In genomic region chr13:67224148-67224846, GRCh38 we compare ENCODE assay signal across 8 cellular contexts. TPM values are rescaled to one million over a fixed set of nuclear protein-coding genes. Genes with fewer than 3 reads are reported as not detected.
DNase-seq lines count a peak whose midpoint lies in the region; ATAC-seq and FAIRE-seq lines count a peak whose summit lies in the region.

No MANE protein-coding gene starts in this region.

- no peaks in the 10 kb centered on the region for H3K4me1 ChIP-seq in CD4-positive, CD25-positive, alpha-beta regulatory T cell (ENCODE audit: control insufficient read depth, insufficient read depth, low read length, poor library complexity, severe bottlenecking)
- H3K4me1 ChIP-seq in NT2/D1 (ENCODE audit: insufficient read depth, insufficient read length), result no peaks in the 10 kb centered on the region

- no peaks in the 10 kb centered on the region for H3K4me1 Mint-ChIP-seq in CD4-positive, CD25-positive, alpha-beta regulatory T cell
- H3K4me1 Mint-ChIP-seq in activated T-cell treated with anti-CD3 and anti-CD28 coated beads, Interleukin-2, amount 50 U/mL, for 72 hours (ENCODE audit: low read depth), result peaks cover 7% of the 10 kb centered on the region

- H3K36me3 Mint-ChIP-seq in CD4-positive, CD25-positive, alpha-beta regulatory T cell, result no peaks in the 10 kb centered on the region
- no peaks in the 10 kb centered on the region for H3K36me3 Mint-ChIP-seq in activated T-cell treated with anti-CD3 and anti-CD28 coated beads, Interleukin-2, amount 50 U/mL, for 72 hours (ENCODE audit: insufficient read depth in 2 of 2)

- no peak overlapping the region for H3K4me3 ChIP-seq in CD4-positive, CD25-positive, alpha-beta regulatory T cell (ENCODE audit: low read depth, low read length)
- H3K4me3 ChIP-seq in NT2/D1 (ENCODE audit: insufficient read length, low read depth), result no peak overlapping the region

- peaks cover 4% of the 10 kb centered on the region for H3K27me3 ChIP-seq in CD4-positive, CD25-positive, alpha-beta regulatory T cell (ENCODE audit: control insufficient read depth, insufficient read depth, low read length)
- peaks cover under 1% of the 10 kb centered on the region for H3K27me3 ChIP-seq in NT2/D1 (ENCODE audit: insufficient read depth, insufficient read length)

- no peak overlapping the region for H3K27ac Mint-ChIP-seq in CD4-positive, CD25-positive, alpha-beta regulatory T cell
- no peak overlapping the region for H3K27ac Mint-ChIP-seq in activated T-cell treated with anti-CD3 and anti-CD28 coated beads, Interleukin-2, amount 50 U/mL, for 72 hours

- FAIRE-seq in HTR-8/SVneo (lab: Jason Lieb, UNC) (no peak), urothelium cell line (lab: Jason Lieb, UNC) (peak; percentile 9)

- peak in 2 of 3 donors; percentile 39 to 57 for DNase-seq in CD4-positive, CD25-positive, alpha-beta regulatory T cell
- DNase-seq in HTR-8/SVneo (ENCODE audit: insufficient read length, low spot score) (peak; percentile 15), NT2/D1 (ENCODE audit: low read depth, low spot score) (peak; percentile 27), foreskin melanocyte (peak; percentile 61), occipital lobe (lab: John Stamatoyannopoulos, UW) (peak; percentile 64), urothelium cell line (ENCODE audit: low spot score) (peak; percentile 37)
- DNase-seq in activated T-cell treated with anti-CD3 and anti-CD28 coated beads, Interleukin-2, amount 50 U/mL, for 72 hours, result peak; percentile 48 to 51

- H3K36me3 ChIP-seq in CD4-positive, CD25-positive, alpha-beta regulatory T cell (ENCODE audit: control insufficient read depth, insufficient read depth, low read length), result no peaks in the 10 kb centered on the region
- H3K36me3 ChIP-seq in NT2/D1 (ENCODE audit: insufficient read depth, insufficient read length, low read length), result no peaks in the 10 kb centered on the region

- no peak for ATAC-seq in CD4-positive, CD25-positive, alpha-beta regulatory T cell (ENCODE audit: low read depth in 2 of 2)
- peak; percentile 72 for ATAC-seq in GM19438 (IDR thresholded peaks at IDR 0.05; ENCODE audit: low read depth, unreplicated experiment)
- ATAC-seq in activated T-cell treated with anti-CD3 and anti-CD28 coated beads, Interleukin-2, amount 50 U/mL, for 72 hours (replicated peaks in 1 of 2), result peak; percentile 62 to 68

- peaks cover 0 to 2% (median 0%) of the 10 kb centered on the region in 7 donors for H3K9me3 Mint-ChIP-seq in CD4-positive, CD25-positive, alpha-beta regulatory T cell
- no peaks in the 10 kb centered on the region for H3K9me3 Mint-ChIP-seq in activated T-cell treated with anti-CD3 and anti-CD28 coated beads, Interleukin-2, amount 50 U/mL, for 72 hours

- no peak overlapping the region for H3K27ac ChIP-seq in CD4-positive, CD25-positive, alpha-beta regulatory T cell (ENCODE audit: insufficient read depth, low read length, poor library complexity, severe bottlenecking)

- H3K9ac ChIP-seq in NT2/D1 (ENCODE audit: insufficient read length, low read depth), result no peak overlapping the region

- no peaks in the 10 kb centered on the region for H3K27me3 Mint-ChIP-seq in CD4-positive, CD25-positive, alpha-beta regulatory T cell
- H3K27me3 Mint-ChIP-seq in activated T-cell treated with anti-CD3 and anti-CD28 coated beads, Interleukin-2, amount 50 U/mL, for 72 hours (ENCODE audit: low read depth), result no peaks in the 10 kb centered on the region

- peak overlapping the region in 2 of 4 donors; percentile 26 to 32 for H3K4me3 Mint-ChIP-seq in CD4-positive, CD25-positive, alpha-beta regulatory T cell
- H3K4me3 Mint-ChIP-seq in activated T-cell treated with anti-CD3 and anti-CD28 coated beads, Interleukin-2, amount 50 U/mL, for 72 hours, result peak overlapping the region in 1 of 2 donors; percentile 2

- H3K9me3 ChIP-seq in CD4-positive, CD25-positive, alpha-beta regulatory T cell (ENCODE audit: control insufficient read depth in 2 of 2, low read length in 2 of 2), result no peaks in the 10 kb centered on the region
- H3K9me3 ChIP-seq in NT2/D1 (ENCODE audit: insufficient read depth, low read length), result no peaks in the 10 kb centered on the region

RNA-seq across cellular contexts. Expression of gene PCDH9, which starts 5.8 kb away (rescaled TPM):
- 0.59 TPM for total RNA-seq in CD4-positive, CD25-positive, alpha-beta regulatory T cell
- polyA plus RNA-seq in CD4-positive, CD25-positive, alpha-beta regulatory T cell, result under 1 TPM; 0.08 to 0.77 (median 0.09) TPM
- total RNA-seq in activated T-cell treated with anti-CD3 and anti-CD28 coated beads, Interleukin-2, amount 50 U/mL, for 72 hours, result under 1 TPM; 0.12 to 0.34 TPM
- total RNA-seq in occipital lobe, result 113 TPM

Comparison
In these comparisons a context has a peak if more than half of its experiments do, and no peak if none do; other contexts are left out.
1. ATAC-seq: peak in GM19438 (single experiment) and activated T-cell treated with anti-CD3 and anti-CD28 coated beads, Interleukin-2, amount 50 U/mL, for 72 hours (2 of 2); none in CD4-positive, CD25-positive, alpha-beta regulatory T cell (0 of 2).
2. RNA of gene PCDH9, which starts 5.8 kb away (total RNA-seq): 113 TPM in occipital lobe (single experiment); 0.59 TPM in CD4-positive, CD25-positive, alpha-beta regulatory T cell (single experiment) and 0.12 to 0.34 TPM in activated T-cell treated with anti-CD3 and anti-CD28 coated beads, Interleukin-2, amount 50 U/mL, for 72 hours; every median in the first group is over 10 times any median in the second.
3. Peak in every context shown above with its lines, with median percentiles within 50 percentile points of each other: DNase-seq.